In genomic region chr12:131430158-131430772, GRCh38 we compare ENCODE assay signal across 16 cellular contexts.
DNase-seq lines count a peak whose midpoint lies in the region; ATAC-seq and TF ChIP-seq lines count a peak whose summit lies in the region.
"Had no signal": no experiment of that assay in that cellular context is flagged by ENCODE, and none has a peak within 500 bp of the region (broad histone marks: within the 10 kb centered on the region; RNA-seq: fewer than 3 reads in every experiment).

No MANE protein-coding gene starts in this region.

- no peaks in the 10 kb centered on the region for H3K4me1 ChIP-seq in H9 (ENCODE audit: insufficient read depth, low read length)
- H3K4me1 ChIP-seq in spleen = no peaks in the 10 kb centered on the region
- peaks cover 5% of the 10 kb centered on the region for H3K4me1 ChIP-seq in body of pancreas

- H4K8ac ChIP-seq in H9 (replicated peaks; ENCODE audit: insufficient read length, low read depth, low read length) = no peak overlapping the region

- H2BK12ac ChIP-seq in H9 (ENCODE audit: insufficient read length, low read depth, low read length) = peak overlapping the region; percentile 62

- no peak overlapping the region for H3K27ac Mint-ChIP-seq in H9

- H3K23ac ChIP-seq in H9 (ENCODE audit: insufficient read length, low read depth, low read length) = no peak overlapping the region

- no peak overlapping the region for H4K91ac ChIP-seq in H9 (ENCODE audit: insufficient read length, low read depth, low read length)

- H3K56ac ChIP-seq in H9 (ENCODE audit: insufficient read length, low read depth, low read length) = no peak overlapping the region

- H3K36me3 Mint-ChIP-seq in H9 (ENCODE audit: insufficient read depth in 1 of 3, low read depth in 3 of 3) = peaks cover 5 to 18% (median 15%) of the 10 kb centered on the region in 3 experiments

- H2BK120ac ChIP-seq in H9 (ENCODE audit: low read depth, low read length, poor library complexity, severe bottlenecking) = peak overlapping the region; percentile 30

- H2BK20ac ChIP-seq in H9 (ENCODE audit: low read depth, low read length, poor library complexity, severe bottlenecking) = peak overlapping the region; percentile 95

- DNase-seq in NCI-H2171 treated with DMSO at 0.1 percent for 48 hours (lab: John Stamatoyannopoulos, UW) (peak; percentile 59), NCI-H2171 (lab: John Stamatoyannopoulos, UW) (no peak), H9 (no peak), islet precursor cell (peak; percentile 28), spleen (peak; percentile 47), body of pancreas (no peak), COR-L47 (lab: John Stamatoyannopoulos, UW) (no peak)
- DNase-seq: C1 segment of cervical spinal cord, HCEC 1CT, MV-4-11, NCI-H1417, NCI-H2029, NCI-H510A treated with DMSO at 0.1 percent for 48 hours had no signal

- no peak overlapping the region for H3K14ac ChIP-seq in H9 (ENCODE audit: insufficient read depth, low read length)

- H3K9me3 Mint-ChIP-seq in H9 = peaks cover 19 to 20% of the 10 kb centered on the region in 2 experiments

- WGBS in H9 (ENCODE audit: extremely low coverage, insufficient read length, low lambda C conversion rate) = no CpG with 5 or more reads among the region's 8 CpGs
- 77 to 86% (median 85%) methylated on average over 8 of the region's 8 CpGs for WGBS in spleen, 5 donors
- WGBS in body of pancreas, 2 donors = 67 to 70% methylated on average over 8 of the region's 8 CpGs

- H3K27ac ChIP-seq in H9 (ENCODE audit: insufficient read length, low read depth, low read length) = no peak overlapping the region
- H3K27ac ChIP-seq in spleen = no peak overlapping the region
- no peak overlapping the region for H3K27ac ChIP-seq in body of pancreas
- H3K27ac ChIP-seq: SK-N-MC had no signal

- H3K4me1 Mint-ChIP-seq in H9 = peaks cover 18 to 19% of the 10 kb centered on the region in 2 experiments

- H3K4me3 ChIP-seq in spleen (no peak overlapping the region), body of pancreas (no peak overlapping the region)
- H3K4me3 ChIP-seq: SK-N-MC had no signal

- H3K18ac ChIP-seq in H9 (ENCODE audit: insufficient read length, low read depth, low read length) = peak overlapping the region; percentile 48

- no peak for TF ChIP-seq POLR2A in spleen (IDR thresholded peaks at IDR 0.05)
- TF ChIP-seq POLR2A in GM18505 (IDR thresholded peaks at IDR 0.05; ENCODE audit: borderline replicate concordance, extremely low read depth, insufficient read depth, insufficient read length) = no peak
- no peak for TF ChIP-seq POLR2A in body of pancreas (IDR thresholded peaks at IDR 0.05)

- H3K9me3 ChIP-seq in H9 (ENCODE audit: control insufficient read depth, low read depth, low read length) (no peaks in the 10 kb centered on the region), spleen (peaks cover 0 to 23% (median 1%) of the 10 kb centered on the region in 8 donors), body of pancreas (no peaks in the 10 kb centered on the region)

- no peaks in the 10 kb centered on the region for H3K23me2 ChIP-seq in H9 (ENCODE audit: insufficient read length, low read depth, low read length, poor library complexity, severe bottlenecking)

- 0 out of 5 replicates have a peak overlapping the region, but pooled peaks of 1 of the 2 experiments have one; percentile 8 for H3K4me3 Mint-ChIP-seq in H9

- no peak overlapping the region for H2AFZ ChIP-seq in H9 (ENCODE audit: low read length)

- no peak overlapping the region for H2BK15ac ChIP-seq in H9 (ENCODE audit: low read depth, low read length)

- no peak overlapping the region for H3T11ph ChIP-seq in H9 (ENCODE audit: low read length)

- no peak overlapping the region for H3K9ac ChIP-seq in H9 (ENCODE audit: extremely low read depth, insufficient read length, low read length)

- no peaks in the 10 kb centered on the region for H3K27me3 ChIP-seq in H9 (ENCODE audit: insufficient read depth, low read length)
- peaks cover 0 to 43% (median 3%) of the 10 kb centered on the region in 7 donors for H3K27me3 ChIP-seq in spleen (replicated peaks in 1 of 7)
- H3K27me3 ChIP-seq in body of pancreas = no peaks in the 10 kb centered on the region

- no peak overlapping the region for H3K4me2 ChIP-seq in H9 (ENCODE audit: insufficient read depth, insufficient read length, low read length)

- no peak overlapping the region for H3K4ac ChIP-seq in H9 (ENCODE audit: low read depth, low read length)

- H4K20me1 ChIP-seq in H9 (ENCODE audit: control insufficient read depth, insufficient read depth, insufficient read length) = no peaks in the 10 kb centered on the region

- ATAC-seq in GM18505 (IDR thresholded peaks at IDR 0.05; ENCODE audit: unreplicated experiment) (no peak), body of pancreas (no peak)
- ATAC-seq: Panc1 had no signal

- peak overlapping the region; percentile 72 for H4K5ac ChIP-seq in H9 (ENCODE audit: insufficient read length, low read depth, low read length)

- no peaks in the 10 kb centered on the region for H3K79me1 ChIP-seq in H9 (ENCODE audit: insufficient read depth, low read depth, low read length, poor library complexity, severe bottlenecking)

- TF ChIP-seq CTCF in H9 (conservative IDR thresholded peaks at IDR 0.05) = no peak
- TF ChIP-seq CTCF in spleen (IDR thresholded peaks at IDR 0.05 in 8 of 11, conservative IDR thresholded peaks at IDR 0.05 in 3 of 11) = no peak
- no peak for TF ChIP-seq CTCF in body of pancreas (IDR thresholded peaks at IDR 0.05)

- intact Hi-C loops in spleen (cut with DNase I; ENCODE audit: low total_unique reads) = no loop called here
- intact Hi-C loops in body of pancreas (cut with DNase I) = no loop called here

- H3K27me3 Mint-ChIP-seq in H9 (ENCODE audit: low read depth) = peaks cover 16% of the 10 kb centered on the region

- H3K36me3 ChIP-seq in spleen (no peaks in the 10 kb centered on the region), body of pancreas (replicated peaks in 1 of 2; ENCODE audit: insufficient read depth in 1 of 2, low read depth in 2 of 2) (no peaks in the 10 kb centered on the region)

- no peak overlapping the region for H2AK5ac ChIP-seq in H9 (ENCODE audit: insufficient read length, low read length)

- no peaks in the 10 kb centered on the region for H3K79me2 ChIP-seq in H9 (ENCODE audit: insufficient read depth, low read length)

- no peak overlapping the region for H2BK5ac ChIP-seq in H9 (ENCODE audit: insufficient read length, low read length)

Comparison
In these comparisons a context has a peak if more than half of its experiments do, and no peak if none do; other contexts are left out.
1. DNase-seq: peak in NCI-H2171 treated with DMSO at 0.1 percent for 48 hours (single experiment), islet precursor cell (single experiment) and spleen (single experiment); none in NCI-H2171 (single experiment), H9 (single experiment), body of pancreas (0 of 4) and COR-L47 (single experiment).